10 cellular contexts compared by ENCODE assay signal in genomic region chr12:124804011-124804621, GRCh38. TPM values are rescaled to one million over a fixed set of nuclear protein-coding genes. Genes with fewer than 3 reads are reported as not detected.
DNase-seq lines count a peak whose midpoint lies in the region; ATAC-seq and TF ChIP-seq lines count a peak whose summit lies in the region.
"Had no signal": no experiment of that assay in that cellular context is flagged by ENCODE, and none has a peak within 500 bp of the region (broad histone marks: within the 10 kb centered on the region; RNA-seq: fewer than 3 reads in every experiment).

No MANE protein-coding gene starts in this region.

- no TSS peak for BruUV-seq in PC-3 (replicated peaks; lab: Mats Ljungman, UMichigan)

- H3K9ac ChIP-seq in PC-3 (ENCODE audit: low read length) (no peak overlapping the region), fibroblast of lung (ENCODE audit: insufficient read depth, low read length) (no peak overlapping the region)

- CTCF ChIA-PET in PC-3 (lab: Charles Lee), result no interaction called here

- H3K9me3 ChIP-seq in PC-3 (ENCODE audit: low read length), result no peaks in the 10 kb centered on the region
- no peaks in the 10 kb centered on the region for H3K9me3 ChIP-seq in fibroblast of lung (ENCODE audit: control insufficient read depth, insufficient read depth, low read depth, low read length)

- no peaks in the 10 kb centered on the region for H3K79me2 ChIP-seq in PC-3 (ENCODE audit: low read length)
- H3K79me2 ChIP-seq in fibroblast of lung (ENCODE audit: control insufficient read depth, insufficient read depth, low read length), result no peaks in the 10 kb centered on the region

- ATAC-seq in PC-3, result peak; percentile 53

- intact Hi-C loops in PC-3 (cut with micrococcal nuclease), result no loop called here
- intact Hi-C loops in posterior cingulate gyrus (cut with DNase I), result no loop called here

- H3K4me3 ChIP-seq in PC-3 (ENCODE audit: low read length), result no peak overlapping the region
- H3K4me3 ChIP-seq in fibroblast of lung (replicated peaks in 1 of 4; ENCODE audit: control extremely low read depth in 1 of 4, insufficient read depth in 1 of 4, low read depth in 3 of 4, low read length in 4 of 4), result no peak overlapping the region
- H3K4me3 ChIP-seq: SK-N-MC had no signal

- TF ChIP-seq CTCF in PC-3 (conservative IDR thresholded peaks at IDR 0.05; ENCODE audit: low read depth, low read length), result no peak
- no peak for TF ChIP-seq CTCF in fibroblast of lung (conservative IDR thresholded peaks at IDR 0.05 in 1 of 2, IDR thresholded peaks at IDR 0.05 in 1 of 2; ENCODE audit: low read depth in 1 of 2, low read length in 2 of 2)

- H3K4me1 ChIP-seq in PC-3 (ENCODE audit: insufficient read depth, low read length) (no peaks in the 10 kb centered on the region), fibroblast of lung (ENCODE audit: control insufficient read depth, extremely low read depth, insufficient read depth, low read length) (no peaks in the 10 kb centered on the region)

- POLR2A ChIA-PET in PC-3 (lab: Charles Lee; ENCODE audit: unreplicated experiment), result no interaction called here

- H4K20me1 ChIP-seq in PC-3 (ENCODE audit: low read length) (no peaks in the 10 kb centered on the region), fibroblast of lung (ENCODE audit: control insufficient read depth, extremely low read depth, insufficient read depth, low read length) (no peaks in the 10 kb centered on the region)

- peak; percentile 35 for DNase-seq in GM03348 (ENCODE audit: low spot score)
- peak; percentile 45 for DNase-seq in PC-3
- peak; percentile 28 to 33 for DNase-seq in fibroblast of lung (ENCODE audit: low read depth in 2 of 2)
- peak in 8 of 10 donors; percentile 42 to 93 (median 68) for DNase-seq in posterior cingulate gyrus
- DNase-seq in activated CD4-positive, alpha-beta T cell treated with anti-CD3 and anti-CD28 coated beads, Interleukin-2, amount 50 U/mL, for 48 hours, result no peak
- DNase-seq in NCI-H1436 treated with DMSO at 0.1 percent for 48 hours (lab: John Stamatoyannopoulos, UW), result no peak
- DNase-seq in KG1 (lab: John Stamatoyannopoulos, UW), result no peak
- no peak for DNase-seq in CD1c-positive myeloid dendritic cell (ENCODE audit: extremely low spot score)
- DNase-seq: nephron progenitor cell had no signal

- no peak overlapping the region for H2AFZ ChIP-seq in PC-3 (ENCODE audit: low read length)
- H2AFZ ChIP-seq in fibroblast of lung (ENCODE audit: low read length), result no peak overlapping the region

- H3F3A ChIP-seq in PC-3 (ENCODE audit: low read length, unreplicated experiment), result no peaks in the 10 kb centered on the region

- no peaks in the 10 kb centered on the region for H3K27me3 ChIP-seq in PC-3 (ENCODE audit: low read length)
- H3K27me3 ChIP-seq in fibroblast of lung (ENCODE audit: control insufficient read depth, insufficient read depth, low read length), result no peaks in the 10 kb centered on the region

- H3K36me3 ChIP-seq in PC-3 (ENCODE audit: low read depth, low read length) (peaks cover 25% of the 10 kb centered on the region), fibroblast of lung (ENCODE audit: control insufficient read depth, insufficient read depth, low read length) (no peaks in the 10 kb centered on the region)

- no peak overlapping the region; the same call in 1 of the 2 replicates for H3K27ac ChIP-seq in PC-3 (ENCODE audit: low read length)
- H3K27ac ChIP-seq in fibroblast of lung (ENCODE audit: insufficient read depth, low read length), result no peak overlapping the region
- H3K27ac ChIP-seq: SK-N-MC had no signal

- H3K4me2 ChIP-seq in PC-3 (ENCODE audit: low read length) (no peak overlapping the region), fibroblast of lung (ENCODE audit: extremely low read depth, insufficient read depth, low read length) (no peak overlapping the region)

- H3K9me2 ChIP-seq in PC-3 (replicated peaks; ENCODE audit: low read length), result no peaks in the 10 kb centered on the region

RNA-seq across cellular contexts. Expression of gene SCARB1, which starts 59.5 kb away (rescaled TPM):
- total RNA-seq in PC-3 (2014; rRNA removed) (79.1 and 80.5 TPM in 2 replicates), fibroblast of lung (5.1 and 14.7 TPM in 2 replicates)
- polyA plus RNA-seq in fibroblast of lung, result 32.5 and 39.4 TPM in 2 replicates
- polyA plus RNA-seq in fibroblast of lung (2012), result 35.6 and 39.8 TPM in 2 replicates
- polyA minus RNA-seq in fibroblast of lung (ENCODE audit: low replicate concordance), result 69.9 and 70.9 TPM in 2 replicates

Comparison
In these comparisons a context has a peak if more than half of its experiments do, and no peak if none do; other contexts are left out.
1. DNase-seq: peak in GM03348 (single experiment), PC-3 (single experiment), fibroblast of lung (2 of 2) and posterior cingulate gyrus (8 of 10); none in activated CD4-positive, alpha-beta T cell treated with anti-CD3 and anti-CD28 coated beads, Interleukin-2, amount 50 U/mL, for 48 hours (0 of 2), NCI-H1436 treated with DMSO at 0.1 percent for 48 hours (single experiment), KG1 (single experiment) and CD1c-positive myeloid dendritic cell (single experiment).